Comparison of ENCODE assay signal across 21 cellular contexts in the genomic region with DNA sequence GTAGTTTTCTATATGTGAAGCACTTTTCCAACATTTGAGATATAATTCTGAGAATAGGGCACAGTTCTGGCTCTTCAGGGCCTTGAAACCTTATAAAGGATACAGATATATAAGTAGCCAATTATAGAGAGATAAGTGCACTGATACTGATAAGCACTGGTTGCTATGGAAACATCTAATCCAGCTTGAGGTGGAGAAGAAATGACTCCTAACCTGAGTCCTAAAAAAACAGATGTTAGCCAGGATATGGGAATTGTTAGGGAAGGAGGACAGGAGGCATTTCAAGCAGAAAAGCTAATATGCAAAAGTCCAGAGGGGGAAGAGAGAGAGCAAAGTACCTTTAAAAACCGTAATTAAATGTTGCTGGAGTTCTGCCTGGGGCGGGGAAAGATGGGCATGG. TPM values are rescaled to one million over a fixed set of nuclear protein-coding genes. Genes with fewer than 3 reads are reported as not detected.
"Had no signal": no experiment of that assay in that cellular context is flagged by ENCODE, and none has a peak within 500 bp of the region (broad histone marks: within the 10 kb centered on the region; RNA-seq: fewer than 3 reads in every experiment).

No MANE protein-coding gene starts in this region.

- H3K27ac ChIP-seq: heart left ventricle, neutrophil, sigmoid colon, skin epidermis, testis, tibial nerve, upper lobe of right lung, vagina had no signal

- H3K27me3 ChIP-seq: heart left ventricle, sigmoid colon, testis, tibial nerve, upper lobe of right lung, vagina had no signal

- H3K4me3 ChIP-seq: heart left ventricle, mucosa of descending colon, sigmoid colon, skin epidermis, testis, tibial nerve, upper lobe of right lung, vagina had no signal

- H3K4me1 ChIP-seq: sigmoid colon, tibial nerve, upper lobe of right lung, vagina had no signal

- ATAC-seq: esophagus mucosa; heart left ventricle; left lobe of liver; mucosa of descending colon; naive thymus-derived CD8-positive, alpha-beta T cell; stimulated activated naive CD8-positive, alpha-beta T cell treated with anti-CD3 and anti-CD28 coated beads, Interleukin-15, amount 100 ng/mL, for 72 hours; upper lobe of right lung had no signal

- H3K9me3 Mint-ChIP-seq: naive thymus-derived CD8-positive, alpha-beta T cell; stimulated activated naive B cell treated with anti-CD40 and anti-IgM and Interleukin-4, amounts not matched to agents 10 μg/mL and 1 μg/mL and 100 μg/mL, for 72 hours; stimulated activated naive CD8-positive, alpha-beta T cell treated with anti-CD3 and anti-CD28 coated beads, Interleukin-15, amount 100 ng/mL, for 72 hours had no signal

- H3K27ac Mint-ChIP-seq: stimulated activated naive B cell treated with anti-CD40 and anti-IgM and Interleukin-4, amounts not matched to agents 10 μg/mL and 1 μg/mL and 100 μg/mL, for 72 hours had no signal

- H3K36me3 ChIP-seq: neutrophil, sigmoid colon, tibial nerve, upper lobe of right lung, vagina had no signal

- DNase-seq: effector memory CD4-positive, alpha-beta T cell; heart left ventricle; hypothalamus; kidney glomerular epithelial cell; mammary epithelial cell; mucosa of descending colon; naive thymus-derived CD8-positive, alpha-beta T cell; sigmoid colon; stimulated activated CD4-positive, alpha-beta T cell treated with anti-CD3 and anti-CD28 coated beads, Interleukin-2, amount 100 ng/mL, for 24 hours; stimulated activated CD4-positive, alpha-beta T cell treated with anti-CD3 and anti-CD28 coated beads, Interleukin-4, amount 100 ng/mL, for 4 hours; stimulated activated naive B cell treated with anti-CD40 and anti-IgM and Interleukin-4, amounts not matched to agents 10 μg/mL and 1 μg/mL and 100 μg/mL, for 72 hours; stimulated activated naive CD8-positive, alpha-beta T cell treated with anti-CD3 and anti-CD28 coated beads, Interleukin-15, amount 100 ng/mL, for 72 hours; testis; upper lobe of right lung had no signal

- H3K36me3 Mint-ChIP-seq: naive thymus-derived CD8-positive, alpha-beta T cell; stimulated activated naive B cell treated with anti-CD40 and anti-IgM and Interleukin-4, amounts not matched to agents 10 μg/mL and 1 μg/mL and 100 μg/mL, for 72 hours had no signal

- H3K9me3 ChIP-seq: heart left ventricle, mucosa of descending colon, neutrophil, sigmoid colon, testis, tibial nerve, upper lobe of right lung, vagina had no signal

RNA-seq across cellular contexts. Expression of a gene that starts 30.8 kb away (rescaled TPM):
- polyA plus RNA-seq: naive thymus-derived CD8-positive, alpha-beta T cell had no signal

RNA-seq across cellular contexts. Expression of a gene that starts 37.3 kb away (rescaled TPM):
- total RNA-seq: esophagus mucosa, left lobe of liver, mucosa of descending colon, sigmoid colon, subcutaneous adipose tissue, upper lobe of right lung, vagina had no signal
